In the genomic region with DNA sequence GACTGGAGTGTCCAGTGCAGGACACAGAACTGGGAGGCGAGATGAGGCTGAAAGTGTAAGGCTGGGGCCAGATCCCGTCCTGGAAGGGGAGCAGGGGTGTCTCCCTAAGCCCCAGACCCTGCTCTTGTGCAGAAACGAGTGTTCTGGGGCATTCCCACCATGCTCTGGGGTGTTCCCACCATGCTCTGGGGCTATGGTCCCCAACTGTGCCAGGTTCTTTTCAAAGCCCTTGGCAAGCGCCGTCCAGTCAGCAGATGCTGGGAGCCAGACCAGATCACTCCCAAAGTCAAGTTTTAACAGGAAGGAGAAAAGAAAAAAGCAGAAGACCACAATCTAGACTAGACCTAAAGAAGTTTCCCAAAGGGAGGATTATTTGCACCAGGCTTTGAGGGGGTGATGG, we compare ENCODE assay signal across 11 cellular contexts. TPM values are rescaled to one million over a fixed set of nuclear protein-coding genes. Genes with fewer than 3 reads are reported as not detected.
DNase-seq lines count a peak whose midpoint lies in the region; ATAC-seq and TF ChIP-seq lines count a peak whose summit lies in the region.
"Had no signal": no experiment of that assay in that cellular context is flagged by ENCODE, and none has a peak within 500 bp of the region (broad histone marks: within the 10 kb centered on the region; RNA-seq: fewer than 3 reads in every experiment).

No MANE protein-coding gene starts in this region.

- intact Hi-C loops in CD14-positive monocyte (cut with micrococcal nuclease), result no loop called here

- ATAC-seq in T-helper 17 cell (no peak), GM21786 (IDR thresholded peaks at IDR 0.05; ENCODE audit: unreplicated experiment) (no peak), HG02642 (IDR thresholded peaks at IDR 0.05; ENCODE audit: poor library complexity, unreplicated experiment) (no peak)

- H4K91ac ChIP-seq in trophoblast cell (ENCODE audit: low read depth, low read length), result no peak overlapping the region

- H3K4me1 ChIP-seq in BLaER1 treated with 17β-estradiol and CSF1 and Interleukin-3, amounts not matched to agents 10 nM and 100 nM, result peaks cover 31 to 48% (median 36%) of the 10 kb centered on the region in 10 experiments
- peaks cover 7 to 15% of the 10 kb centered on the region in 2 experiments for H3K4me1 ChIP-seq in trophoblast cell (ENCODE audit: control insufficient read depth in 1 of 2, insufficient read depth in 2 of 2, low read length in 2 of 2)

- TF ChIP-seq CTCF in CD14-positive monocyte (IDR thresholded peaks at IDR 0.05), result no peak

- peak overlapping the region; percentile 77 for H3K4ac ChIP-seq in trophoblast cell (ENCODE audit: low read depth, low read length)

- H3K27ac Mint-ChIP-seq in T-helper 17 cell, result peak overlapping the region; percentile 63
- H3K27ac Mint-ChIP-seq in CD14-positive monocyte, result peak overlapping the region in 1 of 7 donors; percentile 57
- H3K27ac Mint-ChIP-seq: activated CD4-positive, alpha-beta memory T cell treated with anti-CD3 and anti-CD28 coated beads for 36 hours had no signal

- H2BK120ac ChIP-seq in trophoblast cell (ENCODE audit: insufficient read depth, low read length, poor library complexity), result no peak overlapping the region

- H2BK12ac ChIP-seq in trophoblast cell (ENCODE audit: low read length), result no peak overlapping the region

- DNase-seq in T-helper 17 cell, result no peak
- peak; percentile 71 for DNase-seq in globus pallidus (ENCODE audit: low spot score)
- DNase-seq in trophoblast cell, result no peak
- no peak for DNase-seq in CD14-positive monocyte (ENCODE audit: low spot score)
- DNase-seq in CD1c-positive myeloid dendritic cell (ENCODE audit: extremely low spot score), result no peak
- DNase-seq: activated CD4-positive, alpha-beta memory T cell treated with anti-CD3 and anti-CD28 coated beads for 36 hours; stimulated activated naive CD4-positive, alpha-beta T cell had no signal

- no peaks in the 10 kb centered on the region for H3K9me3 Mint-ChIP-seq in CD14-positive monocyte
- H3K9me3 Mint-ChIP-seq: activated CD4-positive, alpha-beta memory T cell treated with anti-CD3 and anti-CD28 coated beads for 36 hours had no signal

- no CpG with 5 or more reads among the region's 5 CpGs for WGBS in trophoblast cell (ENCODE audit: extremely low coverage, insufficient coverage, insufficient read length)

- H4K8ac ChIP-seq in trophoblast cell (ENCODE audit: low read depth, low read length), result no peak overlapping the region

- no peaks in the 10 kb centered on the region for H3K27me3 ChIP-seq in BLaER1 treated with 17β-estradiol and CSF1 and Interleukin-3, amounts not matched to agents 10 nM and 100 nM
- no peaks in the 10 kb centered on the region for H3K27me3 ChIP-seq in trophoblast cell (ENCODE audit: insufficient read depth, low read length)

- H3K14ac ChIP-seq in trophoblast cell (ENCODE audit: low read length), result no peak overlapping the region

- peak overlapping the region in 8 of 11 experiments; percentile 92 to 98 (median 96); a peak in 11 of 22 replicates for H3K4me2 ChIP-seq in BLaER1 treated with 17β-estradiol and CSF1 and Interleukin-3, amounts not matched to agents 10 nM and 100 nM
- no peak overlapping the region for H3K4me2 ChIP-seq in trophoblast cell (ENCODE audit: low read length)

- H3K79me1 ChIP-seq in trophoblast cell (ENCODE audit: low read length), result peaks cover 15% of the 10 kb centered on the region

- no peaks in the 10 kb centered on the region for H3K9me3 ChIP-seq in BLaER1 treated with 17β-estradiol and CSF1 and Interleukin-3, amounts not matched to agents 10 nM and 100 nM (replicated peaks in 1 of 11)
- H3K9me3 ChIP-seq in T-helper 17 cell (ENCODE audit: control insufficient read depth, low read length, poor library complexity, severe bottlenecking), result no peaks in the 10 kb centered on the region
- H3K9me3 ChIP-seq in trophoblast cell (ENCODE audit: insufficient read depth, low read depth, low read length), result no peaks in the 10 kb centered on the region

- peak overlapping the region in 1 of 11 experiments; percentile 37; a peak in 1 of 22 replicates for H3K9ac ChIP-seq in BLaER1 treated with 17β-estradiol and CSF1 and Interleukin-3, amounts not matched to agents 10 nM and 100 nM
- H3K9ac ChIP-seq in trophoblast cell (ENCODE audit: low read length), result no peak overlapping the region

- no peak overlapping the region for H2AK5ac ChIP-seq in trophoblast cell (ENCODE audit: low read length)

- no peak overlapping the region for H4K12ac ChIP-seq in trophoblast cell (ENCODE audit: low read depth, low read length)

- H3K79me2 ChIP-seq in trophoblast cell (ENCODE audit: control insufficient read depth, insufficient read depth, low read length, poor library complexity), result peaks cover 23% of the 10 kb centered on the region

- H3K36me3 Mint-ChIP-seq in T-helper 17 cell (ENCODE audit: low read depth) (no peaks in the 10 kb centered on the region), CD14-positive monocyte (peaks cover 12 to 29% of the 10 kb centered on the region in 2 donors)

- peaks cover 34 to 58% (median 51%) of the 10 kb centered on the region in 11 experiments for H3K36me3 ChIP-seq in BLaER1 treated with 17β-estradiol and CSF1 and Interleukin-3, amounts not matched to agents 10 nM and 100 nM
- H3K36me3 ChIP-seq in trophoblast cell (ENCODE audit: control insufficient read depth in 1 of 2, insufficient read depth in 2 of 2, low read length in 2 of 2), result peaks cover 38 to 42% of the 10 kb centered on the region in 2 experiments

- H3K23ac ChIP-seq in trophoblast cell (ENCODE audit: low read length), result no peak overlapping the region

- no peak overlapping the region for H2AFZ ChIP-seq in trophoblast cell (ENCODE audit: insufficient read depth, low read length, poor library complexity)

- H3K27ac ChIP-seq in BLaER1 treated with 17β-estradiol and CSF1 and Interleukin-3, amounts not matched to agents 10 nM and 100 nM, result no peak overlapping the region
- no peak overlapping the region for H3K27ac ChIP-seq in trophoblast cell (ENCODE audit: low read depth, low read length)

- H4K20me1 ChIP-seq in BLaER1 treated with 17β-estradiol and CSF1 and Interleukin-3, amounts not matched to agents 10 nM and 100 nM, result peaks cover 3 to 93% (median 74%) of the 10 kb centered on the region in 11 experiments; a peak in 19 of 22 replicates

- no peak overlapping the region for H3K4me3 Mint-ChIP-seq in T-helper 17 cell
- H3K4me3 Mint-ChIP-seq in CD14-positive monocyte, result no peak overlapping the region
- H3K4me3 Mint-ChIP-seq: activated CD4-positive, alpha-beta memory T cell treated with anti-CD3 and anti-CD28 coated beads for 36 hours had no signal

- H3K18ac ChIP-seq in trophoblast cell (ENCODE audit: low read length), result peak overlapping the region; percentile 43

- H3K27me3 Mint-ChIP-seq in T-helper 17 cell, result no peaks in the 10 kb centered on the region
- H3K27me3 Mint-ChIP-seq in CD14-positive monocyte (ENCODE audit: low read depth in 3 of 3), result peaks cover 0 to 4% (median 0%) of the 10 kb centered on the region in 3 donors
- H3K27me3 Mint-ChIP-seq: activated CD4-positive, alpha-beta memory T cell treated with anti-CD3 and anti-CD28 coated beads for 36 hours had no signal

- H2BK5ac ChIP-seq in trophoblast cell (ENCODE audit: low read depth, low read length, poor library complexity), result no peak overlapping the region

- H3K4me1 Mint-ChIP-seq in T-helper 17 cell, result peaks cover 16% of the 10 kb centered on the region
- H3K4me1 Mint-ChIP-seq in CD14-positive monocyte, result peaks cover 18% of the 10 kb centered on the region

- no peak overlapping the region for H3K4me3 ChIP-seq in BLaER1 treated with 17β-estradiol and CSF1 and Interleukin-3, amounts not matched to agents 10 nM and 100 nM
- no peak overlapping the region for H3K4me3 ChIP-seq in trophoblast cell (ENCODE audit: low read depth, low read length)
- H3K4me3 ChIP-seq: lung had no signal

RNA-seq across cellular contexts. Expression of a gene that starts 2.5 kb away (rescaled TPM):
- total RNA-seq in T-helper 17 cell, result 10 to 100 TPM in 1 of 2 donors, 1 to 10 TPM in 1; 9.1 to 32.9 TPM
- polyA plus RNA-seq in trophoblast cell (2013), result 98.6 and 103 TPM in 2 replicates
- polyA plus RNA-seq in CD14-positive monocyte, result 10 to 100 TPM; 70.9 to 71.8 TPM

RNA-seq across cellular contexts. Expression of a gene that starts 2.8 kb away (rescaled TPM):
- total RNA-seq in T-helper 17 cell, result 10 to 100 TPM; 23.0 to 28.7 TPM
- polyA plus RNA-seq in trophoblast cell (2013), result 115 and 116 TPM in 2 replicates
- 100 to 1,000 TPM; 105 to 118 TPM for polyA plus RNA-seq in CD14-positive monocyte

RNA-seq across cellular contexts. Expression of a gene that starts 29.3 kb away (rescaled TPM):
- total RNA-seq in T-helper 17 cell, result 1 to 10 TPM; 6.9 to 7.4 TPM
- polyA plus RNA-seq in trophoblast cell (2013), result 13.4 and 14.2 TPM in 2 replicates
- polyA plus RNA-seq in CD14-positive monocyte, result 10 to 100 TPM; 11.7 to 11.8 TPM

RNA-seq across cellular contexts. Expression of a gene that starts 29.8 kb away (rescaled TPM):
- 1 to 10 TPM; 5.3 to 6.4 TPM for total RNA-seq in T-helper 17 cell
- polyA plus RNA-seq in trophoblast cell (2013), result 6.7 and 6.9 TPM in 2 replicates
- polyA plus RNA-seq in CD14-positive monocyte, result 1 to 10 TPM; 4.6 TPM

RNA-seq across cellular contexts. Expression of a gene that starts 30.1 kb away (rescaled TPM):
- total RNA-seq in T-helper 17 cell, result 10 to 100 TPM; 21.8 to 34.2 TPM
- polyA plus RNA-seq in trophoblast cell (2013), result 0.18 and 0.27 TPM in 2 replicates
- 1 to 10 TPM in 1 of 2 donors, under 1 TPM in 1; 0.64 to 3.4 TPM for polyA plus RNA-seq in CD14-positive monocyte
